Comparison of ENCODE assay signal across 8 cellular contexts in the genomic region with DNA sequence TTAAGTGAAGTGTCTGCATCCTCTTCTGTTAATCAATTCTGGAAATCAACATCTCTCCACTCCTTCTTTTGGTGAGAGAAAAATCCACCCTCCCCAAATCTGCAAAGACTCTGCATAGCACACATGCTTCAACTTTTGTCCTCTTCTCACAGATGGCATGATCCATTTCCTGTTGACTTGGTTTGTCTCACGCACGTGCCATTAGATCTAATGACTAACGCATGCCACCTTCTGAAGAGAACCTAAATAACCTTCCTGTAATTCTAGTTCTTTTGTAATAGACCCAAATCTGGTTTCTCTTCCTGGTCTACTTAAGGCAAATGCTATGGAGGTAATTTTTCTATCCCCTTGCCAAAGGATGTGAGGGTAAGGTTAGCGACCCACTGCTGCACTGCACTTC. TPM values are rescaled to one million over a fixed set of nuclear protein-coding genes. Genes with fewer than 3 reads are reported as not detected.
DNase-seq lines count a peak whose midpoint lies in the region; ATAC-seq lines count a peak whose summit lies in the region.

No MANE protein-coding gene starts in this region.

- H3K4me1 Mint-ChIP-seq in activated T-cell treated with anti-CD3 and anti-CD28 coated beads, Interleukin-2, amount 50 U/mL, for 72 hours (ENCODE audit: low read depth), result peaks cover 30% of the 10 kb centered on the region
- H3K4me1 Mint-ChIP-seq in naive thymus-derived CD8-positive, alpha-beta T cell, result peaks cover 8 to 26% (median 14%) of the 10 kb centered on the region in 4 donors

- peak overlapping the region; percentile 24 for H3K27ac Mint-ChIP-seq in activated T-cell treated with anti-CD3 and anti-CD28 coated beads, Interleukin-2, amount 50 U/mL, for 72 hours
- H3K27ac Mint-ChIP-seq in naive thymus-derived CD8-positive, alpha-beta T cell, result peak overlapping the region; percentile 32 to 93 (median 82)

- peak; percentile 63 for ATAC-seq in HG03571 (IDR thresholded peaks at IDR 0.05; ENCODE audit: unreplicated experiment)
- peak; percentile 67 to 77 for ATAC-seq in activated T-cell treated with anti-CD3 and anti-CD28 coated beads, Interleukin-2, amount 50 U/mL, for 72 hours (replicated peaks in 1 of 2)
- ATAC-seq in naive thymus-derived CD8-positive, alpha-beta T cell, result peak; percentile 98 to 99

- POLR2A ChIA-PET in naive thymus-derived CD8-positive, alpha-beta T cell (lab: Charles Lee), result interaction anchor here (0.7 to 2.6 kb wide), 3 partner anchors 48 to 53 kb away, joined by 3 to 23 read pairs (median 6); a partner anchor contains a TSS

- peak overlapping the region; percentile 12 to 48 for H3K4me3 Mint-ChIP-seq in activated T-cell treated with anti-CD3 and anti-CD28 coated beads, Interleukin-2, amount 50 U/mL, for 72 hours
- peak overlapping the region in 6 of 10 donors; percentile 1 to 55 (median 32) for H3K4me3 Mint-ChIP-seq in naive thymus-derived CD8-positive, alpha-beta T cell

- DNase-seq in stimulated activated CD4-positive, alpha-beta T cell treated with anti-CD3 and anti-CD28 coated beads, Interleukin-12 subunit alpha, Interleukin-12 subunit beta, amount 100 ng/mL, for 4 hours, result peak; percentile 3
- DNase-seq in stimulated activated CD4-positive, alpha-beta T cell treated with anti-CD3 and anti-CD28 coated beads, Interleukin-4, amount 100 ng/mL, for 1 hour, result no peak
- DNase-seq in activated T-cell treated with anti-CD3 and anti-CD28 coated beads, Interleukin-2, amount 50 U/mL, for 72 hours, result peak; percentile 21 to 26
- DNase-seq in naive thymus-derived CD8-positive, alpha-beta T cell, result peak in 9 of 10 donors; percentile 5 to 77 (median 44)
- DNase-seq in NCI-H1092 treated with DMSO at 0.1 percent for 48 hours (lab: John Stamatoyannopoulos, UW), result no peak
- DNase-seq in NCI-H345 (lab: John Stamatoyannopoulos, UW), result no peak
- DNase-seq in NCI-H1436 (lab: John Stamatoyannopoulos, UW), result no peak

- no peaks in the 10 kb centered on the region for H3K36me3 Mint-ChIP-seq in activated T-cell treated with anti-CD3 and anti-CD28 coated beads, Interleukin-2, amount 50 U/mL, for 72 hours (ENCODE audit: insufficient read depth in 2 of 2)
- H3K36me3 Mint-ChIP-seq in naive thymus-derived CD8-positive, alpha-beta T cell, result no peaks in the 10 kb centered on the region

- H3K9me3 Mint-ChIP-seq in activated T-cell treated with anti-CD3 and anti-CD28 coated beads, Interleukin-2, amount 50 U/mL, for 72 hours, result no peaks in the 10 kb centered on the region
- no peaks in the 10 kb centered on the region for H3K9me3 Mint-ChIP-seq in naive thymus-derived CD8-positive, alpha-beta T cell

- H3K27me3 Mint-ChIP-seq in activated T-cell treated with anti-CD3 and anti-CD28 coated beads, Interleukin-2, amount 50 U/mL, for 72 hours (ENCODE audit: low read depth), result no peaks in the 10 kb centered on the region
- peaks cover 0 to 9% (median 0%) of the 10 kb centered on the region in 5 donors for H3K27me3 Mint-ChIP-seq in naive thymus-derived CD8-positive, alpha-beta T cell

RNA-seq across cellular contexts. Expression of a gene that starts 51.0 kb away (rescaled TPM):
- total RNA-seq in activated T-cell treated with anti-CD3 and anti-CD28 coated beads, Interleukin-2, amount 50 U/mL, for 72 hours, result 10 to 100 TPM; 37.2 to 41.7 TPM
- total RNA-seq in naive thymus-derived CD8-positive, alpha-beta T cell, result 100 to 1,000 TPM; 101 TPM
- 10 to 100 TPM in 1 of 3 donors, 1 to 10 TPM in 2; 9.0 to 13.1 (median 9.6) TPM for polyA plus RNA-seq in naive thymus-derived CD8-positive, alpha-beta T cell

RNA-seq across cellular contexts. Expression of a gene that starts 60.0 kb away (rescaled TPM):
- not detected for total RNA-seq in activated T-cell treated with anti-CD3 and anti-CD28 coated beads, Interleukin-2, amount 50 U/mL, for 72 hours
- not detected for total RNA-seq in naive thymus-derived CD8-positive, alpha-beta T cell
- not detected for polyA plus RNA-seq in naive thymus-derived CD8-positive, alpha-beta T cell

Comparison
In these comparisons a context has a peak if more than half of its experiments do, and no peak if none do; other contexts are left out.
1. DNase-seq: peak in stimulated activated CD4-positive, alpha-beta T cell treated with anti-CD3 and anti-CD28 coated beads, Interleukin-12 subunit alpha, Interleukin-12 subunit beta, amount 100 ng/mL, for 4 hours (single experiment), activated T-cell treated with anti-CD3 and anti-CD28 coated beads, Interleukin-2, amount 50 U/mL, for 72 hours (2 of 2) and naive thymus-derived CD8-positive, alpha-beta T cell (9 of 10); none in stimulated activated CD4-positive, alpha-beta T cell treated with anti-CD3 and anti-CD28 coated beads, Interleukin-4, amount 100 ng/mL, for 1 hour (single experiment), NCI-H1092 treated with DMSO at 0.1 percent for 48 hours (single experiment), NCI-H345 (single experiment) and NCI-H1436 (single experiment).
2. Peak in every context shown above with its lines, with median percentiles within 50 percentile points of each other: ATAC-seq.